In the genomic region with DNA sequence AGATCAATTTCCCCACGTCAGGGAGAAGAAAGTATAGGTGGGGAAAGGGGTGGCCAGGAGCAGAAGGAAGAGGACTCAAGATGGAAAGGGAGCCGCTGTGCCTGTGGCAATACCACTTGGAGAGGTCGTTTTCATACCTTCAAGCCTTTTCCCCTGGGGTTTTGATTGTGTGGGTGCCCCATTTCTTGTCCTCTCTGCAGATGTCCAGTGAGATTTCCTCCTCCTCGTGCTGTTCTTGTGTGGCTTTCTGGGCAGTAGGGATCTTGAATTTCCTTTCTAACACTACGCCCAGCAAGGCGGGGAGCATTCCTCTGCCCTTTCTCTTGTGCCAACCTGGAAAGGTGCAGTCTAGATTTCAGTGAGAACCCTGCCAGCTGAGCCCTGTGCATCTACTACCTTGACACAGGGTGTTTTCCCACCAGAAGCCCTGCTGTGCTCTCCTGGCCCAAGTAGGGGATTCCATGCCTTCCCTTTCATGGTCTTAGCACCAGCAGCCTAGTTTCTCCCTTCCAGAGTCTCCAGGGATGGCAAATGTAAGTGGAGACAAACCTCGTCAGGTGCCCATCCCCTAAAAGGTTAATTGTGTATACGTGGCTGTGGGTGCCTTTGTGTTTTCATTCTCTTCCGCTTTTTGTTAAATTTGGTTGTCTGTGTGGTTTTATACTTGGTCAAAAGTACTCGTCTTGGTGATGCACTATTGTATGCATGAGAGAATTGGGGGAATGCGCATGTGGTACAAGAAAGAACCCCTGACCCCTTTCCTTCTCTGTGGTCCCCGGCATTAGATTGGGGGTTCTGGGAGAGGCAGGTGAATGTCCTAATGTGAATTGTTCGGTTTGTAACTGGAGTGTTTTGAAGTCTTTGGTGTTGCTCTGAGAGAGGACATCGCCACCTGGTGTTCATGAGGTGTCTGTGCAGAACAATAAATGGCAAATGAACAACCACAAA, we compare ENCODE assay signal across 9 cellular contexts.
DNase-seq lines count a peak whose midpoint lies in the region; FAIRE-seq and TF ChIP-seq lines count a peak whose summit lies in the region.
"Had no signal": no experiment of that assay in that cellular context is flagged by ENCODE, and none has a peak within 500 bp of the region (broad histone marks: within the 10 kb centered on the region; RNA-seq: fewer than 3 reads in every experiment).

No MANE protein-coding gene starts in this region.

- H3K79me1 ChIP-seq in H9 (ENCODE audit: insufficient read depth, low read depth, low read length, poor library complexity, severe bottlenecking) = no peaks in the 10 kb centered on the region

- H4K91ac ChIP-seq in H9 (ENCODE audit: insufficient read length, low read depth, low read length) = no peak overlapping the region

- H3K27ac Mint-ChIP-seq in H9 = no peak overlapping the region; a peak in 1 of 7 replicates
- H3K27ac Mint-ChIP-seq in brain = peak overlapping the region in 1 of 5 experiments; percentile 54

- no peak overlapping the region for H3K27ac ChIP-seq in H9 (ENCODE audit: insufficient read length, low read depth, low read length)
- H3K27ac ChIP-seq in SU-DHL-6 (ENCODE audit: low read depth, low read length) = peak overlapping the region; percentile 95
- H3K27ac ChIP-seq in kidney (ENCODE audit: low read depth in 2 of 2, low read length in 2 of 2) = no peak overlapping the region

- no peak overlapping the region for H2BK20ac ChIP-seq in H9 (ENCODE audit: low read depth, low read length, poor library complexity, severe bottlenecking)

- H3K4me1 ChIP-seq in H9 (ENCODE audit: insufficient read depth, low read length) (no peaks in the 10 kb centered on the region), Loucy (ENCODE audit: insufficient read depth, low read length, poor library complexity, severe bottlenecking) (no peaks in the 10 kb centered on the region), kidney (ENCODE audit: control insufficient read depth in 1 of 2, insufficient read depth in 1 of 2, low read depth in 1 of 2, low read length in 2 of 2) (no peaks in the 10 kb centered on the region)

- H2BK5ac ChIP-seq in H9 (ENCODE audit: insufficient read length, low read length) = no peak overlapping the region

- H3K4me3 ChIP-seq in Loucy (ENCODE audit: low read length, poor library complexity, severe bottlenecking) (no peak overlapping the region), SU-DHL-6 (ENCODE audit: insufficient read depth, low read length, poor library complexity, severe bottlenecking) (peak overlapping the region; percentile 69), kidney (ENCODE audit: low read length in 2 of 2) (no peak overlapping the region)
- H3K4me3 ChIP-seq: skin epidermis had no signal

- H3K36me3 ChIP-seq in Loucy (ENCODE audit: insufficient read depth, low read length) (no peaks in the 10 kb centered on the region), SU-DHL-6 (ENCODE audit: low read length) (peaks cover 14% of the 10 kb centered on the region), kidney (ENCODE audit: control insufficient read depth in 1 of 2, insufficient read depth in 2 of 2, low read length in 2 of 2) (no peaks in the 10 kb centered on the region)

- H3K9me3 ChIP-seq in H9 (ENCODE audit: control insufficient read depth, low read depth, low read length) = no peaks in the 10 kb centered on the region
- no peaks in the 10 kb centered on the region for H3K9me3 ChIP-seq in Loucy (ENCODE audit: insufficient read depth, low read depth, low read length)
- no peaks in the 10 kb centered on the region for H3K9me3 ChIP-seq in SU-DHL-6 (ENCODE audit: insufficient read depth, low read length)
- no peaks in the 10 kb centered on the region for H3K9me3 ChIP-seq in kidney (ENCODE audit: control insufficient read depth in 1 of 2, low read length in 2 of 2)

- no peak overlapping the region for H3T11ph ChIP-seq in H9 (ENCODE audit: low read length)

- H2AFZ ChIP-seq in H9 (ENCODE audit: low read length) (no peak overlapping the region), Loucy (ENCODE audit: low read length) (peak overlapping the region; percentile 83), SU-DHL-6 (ENCODE audit: low read depth, low read length, severe bottlenecking) (peak overlapping the region; percentile 61)

- H3K4me2 ChIP-seq in H9 (ENCODE audit: insufficient read depth, insufficient read length, low read length) (no peak overlapping the region), Loucy (ENCODE audit: low read depth, low read length, poor library complexity, severe bottlenecking) (peak overlapping the region; percentile 33), SU-DHL-6 (ENCODE audit: low read depth, low read length, poor library complexity, severe bottlenecking) (peak overlapping the region; percentile 93)

- H3K14ac ChIP-seq in H9 (ENCODE audit: insufficient read depth, low read length) = no peak overlapping the region

- H3K27me3 ChIP-seq in H9 (ENCODE audit: insufficient read depth, low read length) = no peaks in the 10 kb centered on the region
- no peaks in the 10 kb centered on the region for H3K27me3 ChIP-seq in Loucy (ENCODE audit: insufficient read depth, low read length, poor library complexity, severe bottlenecking)
- H3K27me3 ChIP-seq in SU-DHL-6 (ENCODE audit: low read length) = no peaks in the 10 kb centered on the region

- H3K4me3 Mint-ChIP-seq in H9 (no peak overlapping the region), brain (no peak overlapping the region)

- H4K20me1 ChIP-seq in H9 (ENCODE audit: control insufficient read depth, insufficient read depth, insufficient read length) (no peaks in the 10 kb centered on the region), Loucy (ENCODE audit: insufficient read depth, low read length, poor library complexity, severe bottlenecking) (no peaks in the 10 kb centered on the region), SU-DHL-6 (ENCODE audit: low read depth, low read length) (no peaks in the 10 kb centered on the region)

- no peak overlapping the region for H2AK5ac ChIP-seq in H9 (ENCODE audit: insufficient read length, low read length)

- FAIRE-seq in kidney (lab: Jason Lieb, UNC) = no peak

- H2BK15ac ChIP-seq in H9 (ENCODE audit: low read depth, low read length) = no peak overlapping the region

- no peaks in the 10 kb centered on the region for H3K23me2 ChIP-seq in H9 (ENCODE audit: insufficient read length, low read depth, low read length, poor library complexity, severe bottlenecking)

- H3K4me1 Mint-ChIP-seq in H9 = peaks cover 2% of the 10 kb centered on the region in 2 experiments; a peak in 2 of 4 replicates
- peaks cover 4% of the 10 kb centered on the region for H3K4me1 Mint-ChIP-seq in brain

- H3K56ac ChIP-seq in H9 (ENCODE audit: insufficient read length, low read depth, low read length) = no peak overlapping the region

- no peak overlapping the region for H4K8ac ChIP-seq in H9 (replicated peaks; ENCODE audit: insufficient read length, low read depth, low read length)

- DNase-seq in NCI-H1092 treated with DMSO at 0.1 percent for 48 hours (lab: John Stamatoyannopoulos, UW) (peak; percentile 29), NCI-H1092 (lab: John Stamatoyannopoulos, UW) (no peak), H9 (peak; percentile 50), kidney (no peak)
- DNase-seq in stimulated activated CD4-positive, alpha-beta T cell treated with anti-CD3 and anti-CD28 coated beads, TNF-alpha, amount 100 ng/mL, for 4 hours (ENCODE audit: low read depth in 3 of 3) = peak; percentile 10 to 13 (median 12)

- no peak overlapping the region for H3K4ac ChIP-seq in H9 (ENCODE audit: low read depth, low read length)

- H3K36me3 Mint-ChIP-seq in H9 (ENCODE audit: insufficient read depth in 1 of 3, low read depth in 3 of 3) (peaks cover 0 to 4% (median 0%) of the 10 kb centered on the region in 3 experiments; a peak in 3 of 7 replicates), brain (no peaks in the 10 kb centered on the region)

- H3K18ac ChIP-seq in H9 (ENCODE audit: insufficient read length, low read depth, low read length) = no peak overlapping the region

- no peak overlapping the region for H3K23ac ChIP-seq in H9 (ENCODE audit: insufficient read length, low read depth, low read length)

- no CpG with 5 or more reads among the region's 14 CpGs for WGBS in H9 (ENCODE audit: extremely low coverage, insufficient read length, low lambda C conversion rate)

- no peaks in the 10 kb centered on the region for H3K79me2 ChIP-seq in H9 (ENCODE audit: insufficient read depth, low read length)
- H3K79me2 ChIP-seq in Loucy (ENCODE audit: insufficient read depth, low read length) = no peaks in the 10 kb centered on the region
- H3K79me2 ChIP-seq in SU-DHL-6 (ENCODE audit: insufficient read depth, low read length) = peaks cover 36% of the 10 kb centered on the region

- peaks cover 3% of the 10 kb centered on the region for H3K27me3 Mint-ChIP-seq in H9 (ENCODE audit: low read depth)
- peaks cover 3% of the 10 kb centered on the region for H3K27me3 Mint-ChIP-seq in brain

- H2BK12ac ChIP-seq in H9 (ENCODE audit: insufficient read length, low read depth, low read length) = no peak overlapping the region

- H3F3A ChIP-seq in Loucy (ENCODE audit: low read depth) (no peaks in the 10 kb centered on the region), SU-DHL-6 (ENCODE audit: insufficient read depth) (peaks cover 7% of the 10 kb centered on the region)

- no peak overlapping the region for H2BK120ac ChIP-seq in H9 (ENCODE audit: low read depth, low read length, poor library complexity, severe bottlenecking)

- H3K9me2 ChIP-seq in Loucy (replicated peaks; ENCODE audit: low read depth, low read length) (no peaks in the 10 kb centered on the region), SU-DHL-6 (replicated peaks; ENCODE audit: insufficient read depth, low read length) (no peaks in the 10 kb centered on the region)

- H3K9ac ChIP-seq in H9 (ENCODE audit: extremely low read depth, insufficient read length, low read length) (no peak overlapping the region), Loucy (ENCODE audit: low read depth, low read length, poor library complexity, severe bottlenecking) (no peak overlapping the region), SU-DHL-6 (ENCODE audit: low read length) (peak overlapping the region; percentile 89), kidney (ENCODE audit: low read length in 2 of 2) (no peak overlapping the region)

- intact Hi-C loops in kidney (cut with DNase I) = loop anchor here (10.0 kb wide), 1 partner anchor 401 kb away; no protein-coding TSS in a partner anchor

- no peak overlapping the region for H4K5ac ChIP-seq in H9 (ENCODE audit: insufficient read length, low read depth, low read length)

- H3K9me3 Mint-ChIP-seq in H9 (peaks cover 13 to 28% of the 10 kb centered on the region in 2 experiments), brain (peaks cover 0 to 6% (median 0%) of the 10 kb centered on the region in 5 experiments)

- TF ChIP-seq CTCF in H9 (conservative IDR thresholded peaks at IDR 0.05) (peak; percentile 80), Loucy (conservative IDR thresholded peaks at IDR 0.05; ENCODE audit: low read length) (peak; percentile 83), SU-DHL-6 (IDR thresholded peaks at IDR 0.05; ENCODE audit: insufficient read depth, low read length, poor library complexity, severe bottlenecking) (peak; percentile 80), brain (conservative IDR thresholded peaks at IDR 0.05) (peak; percentile 76 to 82), kidney (IDR thresholded peaks at IDR 0.05; ENCODE audit: borderline replicate concordance, extremely low read depth, insufficient read depth) (peak; percentile 81)

Comparison
In these comparisons a context has a peak if more than half of its experiments do, and no peak if none do; other contexts are left out.
1. DNase-seq: peak in NCI-H1092 treated with DMSO at 0.1 percent for 48 hours (single experiment), H9 (single experiment) and stimulated activated CD4-positive, alpha-beta T cell treated with anti-CD3 and anti-CD28 coated beads, TNF-alpha, amount 100 ng/mL, for 4 hours (3 of 3); none in NCI-H1092 (single experiment) and kidney (single experiment).
2. Peak in every context shown above with its lines, with median percentiles within 50 percentile points of each other: CTCF ChIP-seq.